Comparison of ENCODE assay signal across 11 cellular contexts in genomic region chr12:108694812-108695278, GRCh38. TPM values are rescaled to one million over a fixed set of nuclear protein-coding genes. Genes with fewer than 3 reads are reported as not detected.
A peak's percentile ranks its signal among the peaks of the same experiment; 100 is the strongest.
DNase-seq lines count a peak whose midpoint lies in the region; ATAC-seq and TF ChIP-seq lines count a peak whose summit lies in the region.
"Had no signal": no experiment of that assay in that cellular context is flagged by ENCODE, and none has a peak within 500 bp of the region (broad histone marks: within the 10 kb centered on the region; RNA-seq: fewer than 3 reads in every experiment).

No MANE protein-coding gene starts in this region.

- POLR2A ChIA-PET in activated CD4-positive, alpha-beta T cell treated with anti-CD3 and anti-CD28 coated beads, Interleukin-2, amount 10 ng/mL, durations not matched to agents 7 days and 5 days (lab: Charles Lee): no interaction called here
- POLR2A ChIA-PET in GM10248 (lab: Yijun Ruan, JAX): interaction anchor here (0.9 to 1.1 kb wide), 2 partner anchors 26 to 36 kb away, joined by 3 read pairs; no protein-coding TSS in a partner anchor

- peaks cover 64% of the 10 kb centered on the region for H3K4me1 Mint-ChIP-seq in activated CD4-positive, alpha-beta T cell treated with anti-CD3 and anti-CD28 coated beads, Interleukin-2, amount 10 ng/mL, durations not matched to agents 7 days and 5 days

- no peak overlapping the region for H3K27ac Mint-ChIP-seq in activated CD4-positive, alpha-beta T cell treated with anti-CD3 and anti-CD28 coated beads, Interleukin-2, amount 10 ng/mL, durations not matched to agents 7 days and 5 days

- H3K36me3 Mint-ChIP-seq in activated CD4-positive, alpha-beta T cell treated with anti-CD3 and anti-CD28 coated beads, Interleukin-2, amount 10 ng/mL, durations not matched to agents 7 days and 5 days (ENCODE audit: low read depth): peaks cover 20% of the 10 kb centered on the region

- H3K4me1 ChIP-seq in RWPE2 (ENCODE audit: insufficient read depth, poor library complexity, severe bottlenecking) (peaks cover 70% of the 10 kb centered on the region), esophagus (ENCODE audit: control insufficient read depth in 2 of 2, insufficient read depth in 2 of 2, low read length in 1 of 2) (peaks cover 3 to 17% of the 10 kb centered on the region in 2 donors), skeletal muscle tissue (ENCODE audit: control insufficient read depth in 3 of 3, insufficient read depth in 3 of 3, low read length in 3 of 3) (peaks cover 49 to 62% (median 55%) of the 10 kb centered on the region in 3 donors), lower lobe of right lung (peaks cover 55% of the 10 kb centered on the region)

- H3K4me3 Mint-ChIP-seq in activated CD4-positive, alpha-beta T cell treated with anti-CD3 and anti-CD28 coated beads, Interleukin-2, amount 10 ng/mL, durations not matched to agents 7 days and 5 days: no peak overlapping the region

- no peak for ATAC-seq in RWPE2 (ENCODE audit: low read depth)
- no peak for ATAC-seq in lower lobe of right lung
- ATAC-seq: Panc1 had no signal

- TF ChIP-seq CTCF in RWPE2 (IDR thresholded peaks at IDR 0.05; ENCODE audit: poor library complexity, severe bottlenecking) (no peak), GM10248 (IDR thresholded peaks at IDR 0.05; ENCODE audit: control extremely low read depth, extremely low read depth, low read depth, missing control alignments) (no peak), lower lobe of right lung (IDR thresholded peaks at IDR 0.05) (no peak)

- H3K4me3 ChIP-seq in RWPE2 (ENCODE audit: severe bottlenecking) (no peak overlapping the region), esophagus (ENCODE audit: low read depth in 1 of 2, low read length in 2 of 2) (no peak overlapping the region), skeletal muscle tissue (ENCODE audit: low read length in 3 of 3) (no peak overlapping the region), lower lobe of right lung (no peak overlapping the region)

- H3K9me3 ChIP-seq in RWPE2 (ENCODE audit: severe bottlenecking): no peaks in the 10 kb centered on the region
- no peaks in the 10 kb centered on the region for H3K9me3 ChIP-seq in esophagus (ENCODE audit: control insufficient read depth in 2 of 2, insufficient read depth in 1 of 2, low read depth in 1 of 2, low read length in 1 of 2)
- H3K9me3 ChIP-seq in skeletal muscle tissue (ENCODE audit: control insufficient read depth in 3 of 3, low read length in 3 of 3): no peaks in the 10 kb centered on the region
- H3K9me3 ChIP-seq in lower lobe of right lung: no peaks in the 10 kb centered on the region

- DNase-seq in activated CD4-positive, alpha-beta T cell treated with anti-CD3 and anti-CD28 coated beads, Interleukin-2, amount 50 U/mL, for 48 hours: peak; percentile 22 to 41
- DNase-seq in activated CD4-positive, alpha-beta T cell treated with anti-CD3 and anti-CD28 coated beads, Interleukin-2, amount 10 ng/mL, durations not matched to agents 7 days and 5 days: no peak
- DNase-seq in RWPE2 (ENCODE audit: low spot score): no peak
- no peak for DNase-seq in SIG-M5 treated with dmso at 0.1 percent for 504 hours (lab: John Stamatoyannopoulos, UW; ENCODE audit: unreplicated experiment)
- no peak for DNase-seq in GM10248 (ENCODE audit: extremely low spot score)
- no peak for DNase-seq in lower lobe of right lung
- DNase-seq: NCI-H2029 treated with DMSO at 0.1 percent for 48 hours; stimulated activated CD4-positive, alpha-beta T cell treated with anti-CD3 and anti-CD28 coated beads, Interleukin-2, amount 100 ng/mL, for 24 hours had no signal

- no peaks in the 10 kb centered on the region for H3K9me3 Mint-ChIP-seq in activated CD4-positive, alpha-beta T cell treated with anti-CD3 and anti-CD28 coated beads, Interleukin-2, amount 10 ng/mL, durations not matched to agents 7 days and 5 days

- H3K36me3 ChIP-seq in RWPE2 (ENCODE audit: low read depth): peaks cover 38% of the 10 kb centered on the region
- H3K36me3 ChIP-seq in esophagus (ENCODE audit: control insufficient read depth in 2 of 2, insufficient read depth in 2 of 2, low read length in 1 of 2): peaks cover 0 to 2% of the 10 kb centered on the region in 2 donors
- peaks cover 0 to 12% (median 6%) of the 10 kb centered on the region in 3 donors for H3K36me3 ChIP-seq in skeletal muscle tissue (ENCODE audit: control insufficient read depth in 3 of 3, insufficient read depth in 3 of 3, low read length in 3 of 3)
- peaks cover 15% of the 10 kb centered on the region for H3K36me3 ChIP-seq in lower lobe of right lung

- CTCF ChIA-PET in activated CD4-positive, alpha-beta T cell treated with anti-CD3 and anti-CD28 coated beads, Interleukin-2, amount 10 ng/mL, durations not matched to agents 7 days and 5 days (lab: Charles Lee): interaction anchor here (1.4 to 3.0 kb wide), 2 partner anchors 8 to 9 kb away, joined by 4 to 12 read pairs; no protein-coding TSS in a partner anchor
- CTCF ChIA-PET in GM10248 (lab: Yijun Ruan, JAX): interaction anchor here (1.2 to 13.6 kb wide), 6 partner anchors 9 to 109 kb away, joined by 5 to 145 read pairs (median 7); no protein-coding TSS in a partner anchor

- H3K27me3 Mint-ChIP-seq in activated CD4-positive, alpha-beta T cell treated with anti-CD3 and anti-CD28 coated beads, Interleukin-2, amount 10 ng/mL, durations not matched to agents 7 days and 5 days: no peaks in the 10 kb centered on the region

- peak overlapping the region; percentile 99 for H3K27ac ChIP-seq in RWPE2 (ENCODE audit: poor library complexity, severe bottlenecking)
- H3K27ac ChIP-seq in esophagus (ENCODE audit: low read depth in 2 of 2, low read length in 1 of 2): peak overlapping the region; percentile 56 to 82
- H3K27ac ChIP-seq in skeletal muscle tissue (ENCODE audit: low read depth, low read length): peak overlapping the region; percentile 3
- no peak overlapping the region for H3K27ac ChIP-seq in lower lobe of right lung

- H3K27me3 ChIP-seq in RWPE2 (ENCODE audit: insufficient read depth, poor library complexity, severe bottlenecking): no peaks in the 10 kb centered on the region
- no peaks in the 10 kb centered on the region for H3K27me3 ChIP-seq in esophagus (ENCODE audit: control insufficient read depth in 1 of 2, insufficient read depth in 2 of 2, low read length in 2 of 2)
- no peaks in the 10 kb centered on the region for H3K27me3 ChIP-seq in skeletal muscle tissue (ENCODE audit: control insufficient read depth in 3 of 3, insufficient read depth in 3 of 3, low read length in 3 of 3)
- H3K27me3 ChIP-seq in lower lobe of right lung (ENCODE audit: low read depth): no peaks in the 10 kb centered on the region

- intact Hi-C loops in lower lobe of right lung (cut with DNase I): no loop called here

- WGBS in esophagus, 2 donors: 43 to 49% methylated on average over 2 of the region's 2 CpGs

- no peak overlapping the region for H3K9ac ChIP-seq in skeletal muscle tissue (ENCODE audit: low read depth in 1 of 3, low read length in 3 of 3)

RNA-seq across cellular contexts. Expression of gene CORO1C, which starts 36.5 kb away (rescaled TPM):
- total RNA-seq in activated CD4-positive, alpha-beta T cell treated with anti-CD3 and anti-CD28 coated beads, Interleukin-2, amount 10 ng/mL, durations not matched to agents 7 days and 5 days: 10 to 100 TPM; 38.5 to 41.3 TPM
- polyA plus RNA-seq in esophagus: 10 to 100 TPM; 23.6 to 40.2 TPM
- 154 TPM for total RNA-seq in skeletal muscle tissue
- 307 TPM for total RNA-seq in lower lobe of right lung

Comparison
In these comparisons a context has a peak if more than half of its experiments do, and no peak if none do; other contexts are left out.
1. DNase-seq: peak in activated CD4-positive, alpha-beta T cell treated with anti-CD3 and anti-CD28 coated beads, Interleukin-2, amount 50 U/mL, for 48 hours (2 of 2); none in activated CD4-positive, alpha-beta T cell treated with anti-CD3 and anti-CD28 coated beads, Interleukin-2, amount 10 ng/mL, durations not matched to agents 7 days and 5 days (single experiment), RWPE2 (single experiment), SIG-M5 treated with dmso at 0.1 percent for 504 hours (single experiment), GM10248 (single experiment) and lower lobe of right lung (single experiment).